Comparison of ENCODE assay signal across 8 cellular contexts in genomic region chr5:32068561-32068960, GRCh38.
"Had no signal": no experiment of that assay in that cellular context is flagged by ENCODE, and none has a peak within 500 bp of the region (broad histone marks: within the 10 kb centered on the region; RNA-seq: fewer than 3 reads in every experiment).

No MANE protein-coding gene starts in this region.

- H3K4me3 ChIP-seq: GM23248, HAP-1 had no signal

- DNase-seq: GM23248, GOT3, H7, HFFc6, KBM-7 had no signal

- ATAC-seq: HCT116, HepG2 had no signal
